In genomic region chr1:244652699-244653438, GRCh38 we compare ENCODE assay signal across 1 cellular context.
TF ChIP-seq lines count a peak whose summit lies in the region.

TSS of gene DESI2 (plus strand) at chr1:244653126. CDS start at chr1:244653314, 188 bp downstream.

TF ChIP-seq in HepG2, 621 proteins besides CTCF, POLR2A, EP300 and RAD21 (continued from another document):
- no peak for TF ChIP-seq PLRG1 (conservative IDR thresholded peaks at IDR 0.05)
- no peak; the same call in 1 of the 2 replicates for TF ChIP-seq ZFP1 (CRISPR knock-in tag; IDR thresholded peaks at IDR 0.05)
- 0 out of 2 replicates have a peak, but pooled peaks have one; percentile 67 for TF ChIP-seq TEAD2 (CRISPR knock-in tag; IDR thresholded peaks at IDR 0.05)
- no peak for TF ChIP-seq MZF1 (CRISPR knock-in tag; IDR thresholded peaks at IDR 0.05; ENCODE audit: borderline replicate concordance)
- no peak; the same call in 1 of the 2 replicates for TF ChIP-seq ZNF761 (CRISPR knock-in tag; conservative IDR thresholded peaks at IDR 0.05)
- no peak for TF ChIP-seq NFIB (CRISPR knock-in tag; IDR thresholded peaks at IDR 0.05; ENCODE audit: borderline replicate concordance)
- TF ChIP-seq ZNF24 (IDR thresholded peaks at IDR 0.05) = no peak
- TF ChIP-seq ZNF441 (CRISPR knock-in tag; IDR thresholded peaks at IDR 0.05; ENCODE audit: borderline replicate concordance) = no peak; the same call in 1 of the 2 replicates
- TF ChIP-seq TMF1 (CRISPR knock-in tag; IDR thresholded peaks at IDR 0.05; ENCODE audit: low read depth) = 0 out of 2 replicates have a peak, but pooled peaks have one; percentile 80
- 0 out of 2 replicates have a peak, but pooled peaks have one; percentile 46 for TF ChIP-seq GATAD1 (CRISPR knock-in tag; IDR thresholded peaks at IDR 0.05)
- TF ChIP-seq DZIP1 (CRISPR knock-in tag; IDR thresholded peaks at IDR 0.05) = no peak
- no peak for TF ChIP-seq REL (CRISPR knock-in tag; conservative IDR thresholded peaks at IDR 0.05)
- TF ChIP-seq HNF4G (IDR thresholded peaks at IDR 0.05; ENCODE audit: borderline replicate concordance, low read depth, low read length) = no peak
- TF ChIP-seq HNF4G (CRISPR knock-in tag; IDR thresholded peaks at IDR 0.05; ENCODE audit: borderline replicate concordance, low read depth) = no peak
- TF ChIP-seq ZSCAN30 (CRISPR knock-in tag; IDR thresholded peaks at IDR 0.05) = no peak
- TF ChIP-seq HNRNPLL (IDR thresholded peaks at IDR 0.05; ENCODE audit: low read depth, low read length, poor library complexity, severe bottlenecking) = peak; percentile 82
- TF ChIP-seq TOPORS (CRISPR knock-in tag; IDR thresholded peaks at IDR 0.05) = peak; percentile 52; the same call in 1 of the 2 replicates
- TF ChIP-seq ZNF124 (CRISPR knock-in tag; IDR thresholded peaks at IDR 0.05) = no peak
- TF ChIP-seq AGO2 (optimal IDR thresholded peaks at IDR 0.05; ENCODE audit: low read depth, low read length) = peak; percentile 52
- peak; percentile 29; the same call in 1 of the 2 replicates for TF ChIP-seq FOXJ3 (CRISPR knock-in tag; IDR thresholded peaks at IDR 0.05; ENCODE audit: borderline replicate concordance)
- TF ChIP-seq STAT5B (CRISPR knock-in tag; IDR thresholded peaks at IDR 0.05) = no peak
- peak; percentile 65 for TF ChIP-seq XRCC5 (optimal IDR thresholded peaks at IDR 0.05; ENCODE audit: low read length)
- peak; percentile 14; the same call in 1 of the 2 replicates for TF ChIP-seq ZFP90 (CRISPR knock-in tag; IDR thresholded peaks at IDR 0.05; ENCODE audit: borderline replicate concordance)
- no peak for TF ChIP-seq ZNF256 (CRISPR knock-in tag; conservative IDR thresholded peaks at IDR 0.05)
- peak; percentile 66; the same call in 1 of the 2 replicates for TF ChIP-seq ZNF333 (CRISPR knock-in tag; IDR thresholded peaks at IDR 0.05; ENCODE audit: borderline replicate concordance)
- peak; percentile 93 for TF ChIP-seq ZNF335 (CRISPR knock-in tag; IDR thresholded peaks at IDR 0.05)
- TF ChIP-seq GLMP (CRISPR knock-in tag; IDR thresholded peaks at IDR 0.05; ENCODE audit: borderline replicate concordance) = no peak
- no peak for TF ChIP-seq CERS6 (CRISPR knock-in tag; IDR thresholded peaks at IDR 0.05)
- TF ChIP-seq SRY (CRISPR knock-in tag; IDR thresholded peaks at IDR 0.05) = peak; percentile 85; the same call in 1 of the 2 replicates
- TF ChIP-seq LBX2 (CRISPR knock-in tag; IDR thresholded peaks at IDR 0.05; ENCODE audit: borderline replicate concordance) = no peak
- 0 out of 2 replicates have a peak, but pooled peaks have one; percentile 22 for TF ChIP-seq KDM3A (CRISPR knock-in tag; IDR thresholded peaks at IDR 0.05; ENCODE audit: low read depth)
- peak; percentile 23 for TF ChIP-seq MNT (IDR thresholded peaks at IDR 0.05)
- no peak for TF ChIP-seq SYNCRIP (IDR thresholded peaks at IDR 0.05; ENCODE audit: insufficient read depth, low read depth, low read length)
- TF ChIP-seq ZNF839 (CRISPR knock-in tag; IDR thresholded peaks at IDR 0.05; ENCODE audit: borderline replicate concordance) = no peak
- TF ChIP-seq U2AF1 (optimal IDR thresholded peaks at IDR 0.05; ENCODE audit: low read depth, low read length) = no peak
- TF ChIP-seq ZNF329 (CRISPR knock-in tag; IDR thresholded peaks at IDR 0.05; ENCODE audit: low read depth) = 0 out of 2 replicates have a peak, but pooled peaks have one; percentile 49
- no peak for TF ChIP-seq ZFYVE20 (CRISPR knock-in tag; IDR thresholded peaks at IDR 0.05; ENCODE audit: borderline replicate concordance, low read depth)
- peak; percentile 48; the same call in 1 of the 2 replicates for TF ChIP-seq HDAC1 (CRISPR knock-in tag; IDR thresholded peaks at IDR 0.05)
- peak; percentile 32; the same call in 1 of the 2 replicates for TF ChIP-seq SOX5 (CRISPR knock-in tag; IDR thresholded peaks at IDR 0.05; ENCODE audit: borderline replicate concordance)
- TF ChIP-seq SOX13 (IDR thresholded peaks at IDR 0.05) = no peak
- TF ChIP-seq SOX13 (CRISPR knock-in tag; conservative IDR thresholded peaks at IDR 0.05 in 1 of 2, IDR thresholded peaks at IDR 0.05 in 1 of 2) = no peak
- TF ChIP-seq MED1 (CRISPR knock-in tag; IDR thresholded peaks at IDR 0.05) = peak; percentile 45
- no peak for TF ChIP-seq ATF6 (CRISPR knock-in tag; conservative IDR thresholded peaks at IDR 0.05)
- no peak for TF ChIP-seq NFE2 (CRISPR knock-in tag; IDR thresholded peaks at IDR 0.05)
- TF ChIP-seq NKX3-1 (CRISPR knock-in tag; IDR thresholded peaks at IDR 0.05) = no peak
- TF ChIP-seq SAFB2 (CRISPR knock-in tag; IDR thresholded peaks at IDR 0.05; ENCODE audit: borderline replicate concordance, low read depth) = peak; percentile 76; the same call in 1 of the 2 replicates
- no peak for TF ChIP-seq TRIM24 (CRISPR knock-in tag; IDR thresholded peaks at IDR 0.05)
- no peak for TF ChIP-seq ZNF629 (CRISPR knock-in tag; conservative IDR thresholded peaks at IDR 0.05)
- TF ChIP-seq PPARG (CRISPR knock-in tag; conservative IDR thresholded peaks at IDR 0.05) = no peak
